8 cellular contexts compared by ENCODE assay signal in the genomic region with DNA sequence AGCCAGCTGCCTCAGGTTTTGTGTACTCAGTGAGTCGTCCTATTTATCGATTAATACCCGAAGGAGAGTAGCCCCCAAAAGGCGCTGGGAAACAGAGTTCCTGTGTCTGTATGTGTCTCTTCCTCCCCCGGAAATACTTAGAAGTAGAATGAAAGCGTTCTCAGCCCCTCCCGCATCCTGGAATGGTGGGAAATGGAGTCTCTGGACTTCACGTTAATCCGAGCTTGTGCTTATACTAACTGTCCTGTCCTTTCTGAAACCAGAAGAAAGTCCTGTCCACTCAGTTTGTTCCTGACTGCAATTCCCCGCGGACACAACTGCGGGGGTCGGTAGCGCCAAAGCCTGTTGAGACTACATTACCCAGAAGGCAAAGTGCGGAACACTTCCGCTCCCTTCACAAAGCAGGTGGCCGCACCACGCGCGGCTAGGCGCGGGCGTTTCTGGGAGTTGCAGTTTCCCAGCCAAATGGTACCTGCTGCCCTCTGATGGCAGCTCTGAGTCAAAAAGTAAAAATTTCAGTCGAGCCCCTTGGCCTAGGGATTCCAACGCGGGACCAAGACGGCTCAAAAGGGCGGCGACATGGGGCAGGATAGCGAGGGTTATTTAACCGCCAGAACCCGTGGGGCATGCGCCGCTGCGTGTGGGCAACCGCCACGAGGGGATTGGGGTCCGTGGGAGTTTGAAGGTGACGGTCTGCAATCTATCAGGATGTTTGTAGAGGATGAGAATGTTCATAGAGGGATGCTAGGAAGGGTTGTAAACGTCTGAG. TPM values are rescaled to one million over a fixed set of nuclear protein-coding genes. Genes with fewer than 3 reads are reported as not detected.
DNase-seq lines count a peak whose midpoint lies in the region; ATAC-seq and TF ChIP-seq lines count a peak whose summit lies in the region.

No MANE protein-coding gene starts in this region.

- H3K4me1 ChIP-seq in Loucy (ENCODE audit: insufficient read depth, low read length, poor library complexity, severe bottlenecking) = peaks cover 24% of the 10 kb centered on the region

- H3K4me1 Mint-ChIP-seq in stimulated activated naive CD8-positive, alpha-beta T cell treated with anti-CD3 and anti-CD28 coated beads, Interleukin-15, amount 100 ng/mL, for 72 hours = peaks cover 59% of the 10 kb centered on the region

- H3K27me3 ChIP-seq in Loucy (ENCODE audit: insufficient read depth, low read length, poor library complexity, severe bottlenecking) (no peaks in the 10 kb centered on the region), neural cell (ENCODE audit: insufficient read depth, low read depth, low read length) (no peaks in the 10 kb centered on the region)

- H3K36me3 ChIP-seq in Loucy (ENCODE audit: insufficient read depth, low read length) = no peaks in the 10 kb centered on the region
- no peaks in the 10 kb centered on the region for H3K36me3 ChIP-seq in neural cell (ENCODE audit: insufficient read depth, low read length)

- H3F3A ChIP-seq in Loucy (ENCODE audit: low read depth) = no peaks in the 10 kb centered on the region
- no peaks in the 10 kb centered on the region for H3F3A ChIP-seq in neural cell (ENCODE audit: insufficient read depth, low read length, poor library complexity, severe bottlenecking)

- H3K9me2 ChIP-seq in Loucy (replicated peaks; ENCODE audit: low read depth, low read length) (no peaks in the 10 kb centered on the region), neural cell (ENCODE audit: insufficient read depth, low read length) (no peaks in the 10 kb centered on the region)

- H2AFZ ChIP-seq in Loucy (ENCODE audit: low read length) (peak overlapping the region; percentile 90), neural cell (ENCODE audit: low read depth, low read length) (peak overlapping the region; percentile 72)

- no peaks in the 10 kb centered on the region for H3K27me3 Mint-ChIP-seq in stimulated activated naive CD8-positive, alpha-beta T cell treated with anti-CD3 and anti-CD28 coated beads, Interleukin-15, amount 100 ng/mL, for 72 hours

- peak overlapping the region; percentile 81 for H3K9ac ChIP-seq in Loucy (ENCODE audit: low read depth, low read length, poor library complexity, severe bottlenecking)
- peak overlapping the region; percentile 40 for H3K9ac ChIP-seq in neural cell (ENCODE audit: low read length)

- peak; percentile 86 for DNase-seq in DMS153 treated with DMSO at 0.1 percent for 48 hours (lab: John Stamatoyannopoulos, UW; ENCODE audit: unreplicated experiment)
- peak; percentile 95 for DNase-seq in SHP77 (lab: John Stamatoyannopoulos, UW)
- DNase-seq in activated gamma-delta T cell (lab: John Stamatoyannopoulos, UW) = peak; percentile 79
- peak; percentile 93 to 98 for DNase-seq in foreskin fibroblast
- DNase-seq in stimulated activated naive CD8-positive, alpha-beta T cell treated with anti-CD3 and anti-CD28 coated beads, Interleukin-15, amount 100 ng/mL, for 72 hours = peak; percentile 92 to 93

- H3K27ac Mint-ChIP-seq in stimulated activated naive CD8-positive, alpha-beta T cell treated with anti-CD3 and anti-CD28 coated beads, Interleukin-15, amount 100 ng/mL, for 72 hours = peak overlapping the region; percentile 96

- peak overlapping the region; percentile 47 for H3K27ac ChIP-seq in neural cell (ENCODE audit: low read length)

- peaks cover 8% of the 10 kb centered on the region for H4K20me1 ChIP-seq in Loucy (ENCODE audit: insufficient read depth, low read length, poor library complexity, severe bottlenecking)
- no peaks in the 10 kb centered on the region for H4K20me1 ChIP-seq in neural cell (ENCODE audit: insufficient read depth)

- peak overlapping the region; percentile 78 for H3K4me3 ChIP-seq in Loucy (ENCODE audit: low read length, poor library complexity, severe bottlenecking)
- peak overlapping the region; percentile 56 to 95 for H3K4me3 ChIP-seq in foreskin fibroblast (ENCODE audit: low read depth in 1 of 2, low read length in 2 of 2)
- H3K4me3 ChIP-seq in neural cell (ENCODE audit: low read length) = peak overlapping the region; percentile 61

- TF ChIP-seq CTCF in Loucy (conservative IDR thresholded peaks at IDR 0.05; ENCODE audit: low read length) (peak; percentile 77), foreskin fibroblast (IDR thresholded peaks at IDR 0.05; ENCODE audit: low read depth, low read length) (peak; percentile 56), neural cell (IDR thresholded peaks at IDR 0.05; ENCODE audit: poor library complexity, severe bottlenecking) (peak; percentile 94)

- no peak for TF ChIP-seq EP300 in neural cell (conservative IDR thresholded peaks at IDR 0.05; ENCODE audit: poor library complexity, severe bottlenecking)

- H3K9me3 ChIP-seq in Loucy (ENCODE audit: insufficient read depth, low read depth, low read length) (no peaks in the 10 kb centered on the region), neural cell (ENCODE audit: low read length) (no peaks in the 10 kb centered on the region)

- TF ChIP-seq RAD21 in neural cell (conservative IDR thresholded peaks at IDR 0.05) = peak; percentile 58

- H3K9me3 Mint-ChIP-seq in stimulated activated naive CD8-positive, alpha-beta T cell treated with anti-CD3 and anti-CD28 coated beads, Interleukin-15, amount 100 ng/mL, for 72 hours = no peaks in the 10 kb centered on the region

- ATAC-seq in GM21825 (IDR thresholded peaks at IDR 0.05; ENCODE audit: unreplicated experiment) = peak; percentile 33
- peak; percentile 54 for ATAC-seq in stimulated activated naive CD8-positive, alpha-beta T cell treated with anti-CD3 and anti-CD28 coated beads, Interleukin-15, amount 100 ng/mL, for 72 hours

- H3K4me3 Mint-ChIP-seq in stimulated activated naive CD8-positive, alpha-beta T cell treated with anti-CD3 and anti-CD28 coated beads, Interleukin-15, amount 100 ng/mL, for 72 hours = peak overlapping the region; percentile 86 to 94

- H3K79me2 ChIP-seq in Loucy (ENCODE audit: insufficient read depth, low read length) = peaks cover 26% of the 10 kb centered on the region
- peaks cover 22% of the 10 kb centered on the region for H3K79me2 ChIP-seq in neural cell (replicated peaks; ENCODE audit: insufficient read depth, low read length)

- H3K4me2 ChIP-seq in Loucy (ENCODE audit: low read depth, low read length, poor library complexity, severe bottlenecking) (peak overlapping the region; percentile 90), neural cell (ENCODE audit: low read length) (peak overlapping the region; percentile 40)

TF ChIP-seq in neural cell, 6 proteins besides CTCF, POLR2A, EP300 and RAD21:
- TF ChIP-seq SMC3 (conservative IDR thresholded peaks at IDR 0.05; ENCODE audit: poor library complexity) (peak; percentile 77), REST (IDR thresholded peaks at IDR 0.05; ENCODE audit: borderline replicate concordance) (no peak), MXI1 (conservative IDR thresholded peaks at IDR 0.05; ENCODE audit: poor library complexity, severe bottlenecking) (peak; percentile 48), EZH2 (IDR thresholded peaks at IDR 0.05; ENCODE audit: borderline replicate concordance, insufficient read depth, low read length, poor library complexity, severe bottlenecking) (no peak)
TF ChIP-seq in neural cell: peak in this region for 2.

RNA-seq across cellular contexts. Expression of gene GSK3A, which starts 2.2 kb away (rescaled TPM):
- polyA plus RNA-seq in neural cell = 25.2 and 25.8 TPM in 2 replicates
- polyA minus RNA-seq in neural cell = 31.5 and 32.4 TPM in 2 replicates

RNA-seq across cellular contexts. Expression of gene ERF, which starts 10.3 kb away (rescaled TPM):
- polyA plus RNA-seq in neural cell = 3.8 and 6.7 TPM in 2 replicates
- 5.3 and 6.6 TPM in 2 replicates for polyA minus RNA-seq in neural cell

RNA-seq across cellular contexts. Expression of gene CIC, which starts 24.4 kb away (rescaled TPM):
- 10.8 and 23.1 TPM in 2 replicates for polyA plus RNA-seq in neural cell
- 29.0 and 31.0 TPM in 2 replicates for polyA minus RNA-seq in neural cell

RNA-seq across cellular contexts. Expression of gene ZNF526, which starts 24.5 kb away (rescaled TPM):
- 2.1 TPM in 2 replicates for polyA plus RNA-seq in neural cell
- polyA minus RNA-seq in neural cell = 7.6 and 10.0 TPM in 2 replicates

RNA-seq across cellular contexts. Expression of gene DEDD2, which starts 27.2 kb away (rescaled TPM):
- 69.9 and 72.8 TPM in 2 replicates for polyA plus RNA-seq in neural cell
- 45.7 and 51.6 TPM in 2 replicates for polyA minus RNA-seq in neural cell

Comparison
In these comparisons a context has a peak if more than half of its experiments do, and no peak if none do; other contexts are left out.
1. Peak in every context shown above with its lines: DNase-seq, ATAC-seq, H3K4me3 ChIP-seq and H3K27ac ChIP-seq.